12 cellular contexts compared by ENCODE assay signal in genomic region chr2:25366629-25367028, GRCh38. TPM values are rescaled to one million over a fixed set of nuclear protein-coding genes. Genes with fewer than 3 reads are reported as not detected.
DNase-seq lines count a peak whose midpoint lies in the region; ATAC-seq and TF ChIP-seq lines count a peak whose summit lies in the region.
"Had no signal": no experiment of that assay in that cellular context is flagged by ENCODE, and none has a peak within 500 bp of the region (broad histone marks: within the 10 kb centered on the region; RNA-seq: fewer than 3 reads in every experiment).

No MANE protein-coding gene starts in this region.

- peak overlapping the region; percentile 48 for H3K4me3 Mint-ChIP-seq in CD4-positive, alpha-beta T cell
- H3K4me3 Mint-ChIP-seq in activated B cell treated with CpG ODN at 0.5 μM for 24 hours (no peak overlapping the region), HFFc6 (no peak overlapping the region)
- H3K4me3 Mint-ChIP-seq: B cell had no signal

- H3K4me1 Mint-ChIP-seq in CD4-positive, alpha-beta T cell (ENCODE audit: low read depth) = peaks cover 24% of the 10 kb centered on the region
- H3K4me1 Mint-ChIP-seq in activated B cell treated with CpG ODN at 0.5 μM for 24 hours = peaks cover 39% of the 10 kb centered on the region
- H3K4me1 Mint-ChIP-seq in HFFc6 (ENCODE audit: low read depth) = peaks cover 12% of the 10 kb centered on the region

- WGBS in spleen, 5 donors = 85 to 94% (median 90%) methylated on average over 4 of the region's 4 CpGs

- no peaks in the 10 kb centered on the region for H3K9me3 ChIP-seq in CD4-positive, alpha-beta T cell (ENCODE audit: control insufficient read depth, low read length)
- H3K9me3 ChIP-seq in spleen = no peaks in the 10 kb centered on the region
- H3K9me3 ChIP-seq in uterus = no peaks in the 10 kb centered on the region

- intact Hi-C loops in CD4-positive, alpha-beta T cell (cut with DNase I, micrococcal nuclease) = loop anchor here (10.0 kb wide), 1 partner anchor 392 kb away; the partner anchor contains the start of gene DNAJC27 (in 2 of the 2)
- intact Hi-C loops in activated B cell treated with CpG ODN at 0.5 μM for 24 hours (cut with micrococcal nuclease) (no loop called here), spleen (cut with DNase I; ENCODE audit: low total_unique reads) (loop anchor here (10.0 kb wide), 1 partner anchor 158 kb away; no protein-coding TSS in a partner anchor), uterus (cut with DNase I; ENCODE audit: low total_unique reads) (no loop called here)

- H3K4me1 ChIP-seq in spleen (peaks cover 0 to 27% (median 10%) of the 10 kb centered on the region in 6 donors), uterus (no peaks in the 10 kb centered on the region)

- H3K4me3 ChIP-seq in spleen = no peak overlapping the region
- no peak overlapping the region for H3K4me3 ChIP-seq in uterus

- no peaks in the 10 kb centered on the region for H3K9me3 Mint-ChIP-seq in CD4-positive, alpha-beta T cell
- H3K9me3 Mint-ChIP-seq in activated B cell treated with CpG ODN at 0.5 μM for 24 hours (no peaks in the 10 kb centered on the region), HFFc6 (no peaks in the 10 kb centered on the region)

- H3K36me3 ChIP-seq in spleen (no peaks in the 10 kb centered on the region), uterus (no peaks in the 10 kb centered on the region)

- H3K27me3 ChIP-seq in CD4-positive, alpha-beta T cell (ENCODE audit: control insufficient read depth, insufficient read depth, low read length) = no peaks in the 10 kb centered on the region
- H3K27me3 ChIP-seq in spleen (replicated peaks in 1 of 7) (no peaks in the 10 kb centered on the region), uterus (no peaks in the 10 kb centered on the region)

- TF ChIP-seq CTCF in CD4-positive, alpha-beta T cell (IDR thresholded peaks at IDR 0.05) = no peak
- TF ChIP-seq CTCF in GM10266 (IDR thresholded peaks at IDR 0.05; ENCODE audit: control insufficient read depth, insufficient read depth, low read depth, missing control alignments) (no peak), activated B cell treated with CpG ODN at 0.5 μM for 24 hours (IDR thresholded peaks at IDR 0.05) (no peak), spleen (IDR thresholded peaks at IDR 0.05 in 8 of 11, conservative IDR thresholded peaks at IDR 0.05 in 3 of 11) (no peak), uterus (IDR thresholded peaks at IDR 0.05) (no peak), HFFc6 (IDR thresholded peaks at IDR 0.05) (no peak)

- H3K27me3 Mint-ChIP-seq in CD4-positive, alpha-beta T cell = no peaks in the 10 kb centered on the region
- H3K27me3 Mint-ChIP-seq in activated B cell treated with CpG ODN at 0.5 μM for 24 hours (no peaks in the 10 kb centered on the region), HFFc6 (ENCODE audit: insufficient read depth) (peaks cover 10% of the 10 kb centered on the region)
- H3K27me3 Mint-ChIP-seq: B cell; CD4-positive, alpha-beta memory T cell had no signal

- CTCF ChIA-PET in CD4-positive, alpha-beta T cell (lab: Charles Lee) = interaction anchor here (2.7 kb wide), 1 partner anchor 10 kb away, joined by 12 read pairs; no protein-coding TSS in a partner anchor
- CTCF ChIA-PET in activated B cell treated with CpG ODN at 0.5 μM for 24 hours (lab: Charles Lee) = interaction anchor here (2.6 kb wide), 1 partner anchor 10 kb away, joined by 14 read pairs; no protein-coding TSS in a partner anchor

- ATAC-seq in CD4-positive, alpha-beta T cell (ENCODE audit: poor library complexity) = no peak
- ATAC-seq in activated B cell treated with CpG ODN at 0.5 μM for 24 hours (ENCODE audit: low read depth) = no peak

- POLR2A ChIA-PET in CD4-positive, alpha-beta T cell (lab: Charles Lee) = no interaction called here
- POLR2A ChIA-PET in activated B cell treated with CpG ODN at 0.5 μM for 24 hours (lab: Charles Lee) = interaction anchor here (6.1 kb wide), 1 partner anchor 52 kb away, joined by 206 read pairs; no protein-coding TSS in a partner anchor

- TF ChIP-seq POLR2A in spleen (IDR thresholded peaks at IDR 0.05) = no peak
- TF ChIP-seq POLR2A in uterus (IDR thresholded peaks at IDR 0.05) = no peak

- no peak overlapping the region for H3K27ac Mint-ChIP-seq in CD4-positive, alpha-beta T cell
- peak overlapping the region; percentile 53 for H3K27ac Mint-ChIP-seq in activated B cell treated with CpG ODN at 0.5 μM for 24 hours
- H3K27ac Mint-ChIP-seq in HFFc6 = no peak overlapping the region
- H3K27ac Mint-ChIP-seq: B cell had no signal

- H3K36me3 Mint-ChIP-seq in CD4-positive, alpha-beta T cell (ENCODE audit: low read depth) = no peaks in the 10 kb centered on the region
- H3K36me3 Mint-ChIP-seq in activated B cell treated with CpG ODN at 0.5 μM for 24 hours (ENCODE audit: low read depth) (peaks cover 10% of the 10 kb centered on the region), HFFc6 (ENCODE audit: low read depth) (no peaks in the 10 kb centered on the region)

- DNase-seq in CD4-positive, alpha-beta T cell = no peak
- DNase-seq in GM10266 (ENCODE audit: extremely low spot score) = peak; percentile 37
- DNase-seq in activated B cell treated with CpG ODN at 0.5 μM for 24 hours = no peak
- peak; percentile 39 for DNase-seq in spleen
- no peak for DNase-seq in NCI-H2227 treated with DMSO at 0.1 percent for 48 hours (lab: John Stamatoyannopoulos, UW)
- DNase-seq in uterus = no peak
- DNase-seq in HFFc6 = no peak
- DNase-seq: CD4-positive, alpha-beta memory T cell; DMS79; HCEC 1CT had no signal

- no peak overlapping the region for H3K27ac ChIP-seq in CD4-positive, alpha-beta T cell (ENCODE audit: low read depth, low read length)
- no peak overlapping the region for H3K27ac ChIP-seq in spleen
- H3K27ac ChIP-seq in uterus = no peak overlapping the region
- H3K27ac ChIP-seq: HL-60 had no signal

RNA-seq across cellular contexts. Expression of gene DNMT3A, which starts 24.9 kb away (rescaled TPM):
- total RNA-seq in CD4-positive, alpha-beta T cell = 10 to 100 TPM; 57.1 to 62.1 TPM
- total RNA-seq in activated B cell treated with CpG ODN at 0.5 μM for 24 hours (45.0 and 49.9 TPM in 2 replicates), spleen (10 to 100 TPM; 28.4 to 64.6 (median 42.0) TPM), uterus (10 to 100 TPM in 3 of 4 donors, 1 to 10 TPM in 1; 2.3 to 95.8 (median 29.9) TPM)
- 10 to 100 TPM in 2 of 3 donors, 1 to 10 TPM in 1; 9.0 to 17.1 (median 10.5) TPM for polyA plus RNA-seq in spleen
- total RNA-seq in HFFc6 (2021; fragmentation: NEBNext Ultra II Directional; extraction: Animal tissue kit (Norgen Biotek cat#: 25700)) = 1 to 10 TPM; 3.5 to 5.2 (median 4.5) TPM

Comparison
In these comparisons a context has a peak if more than half of its experiments do, and no peak if none do; other contexts are left out.
1. DNase-seq: peak in GM10266 (single experiment) and spleen (single experiment); none in CD4-positive, alpha-beta T cell (0 of 10), activated B cell treated with CpG ODN at 0.5 μM for 24 hours (single experiment), NCI-H2227 treated with DMSO at 0.1 percent for 48 hours (single experiment), uterus (0 of 2) and HFFc6 (single experiment).
2. intact Hi-C loops: an anchor here in CD4-positive, alpha-beta T cell (10.0 kb wide) and spleen (10.0 kb wide); none called in activated B cell treated with CpG ODN at 0.5 μM for 24 hours and uterus.